In the genomic region with DNA sequence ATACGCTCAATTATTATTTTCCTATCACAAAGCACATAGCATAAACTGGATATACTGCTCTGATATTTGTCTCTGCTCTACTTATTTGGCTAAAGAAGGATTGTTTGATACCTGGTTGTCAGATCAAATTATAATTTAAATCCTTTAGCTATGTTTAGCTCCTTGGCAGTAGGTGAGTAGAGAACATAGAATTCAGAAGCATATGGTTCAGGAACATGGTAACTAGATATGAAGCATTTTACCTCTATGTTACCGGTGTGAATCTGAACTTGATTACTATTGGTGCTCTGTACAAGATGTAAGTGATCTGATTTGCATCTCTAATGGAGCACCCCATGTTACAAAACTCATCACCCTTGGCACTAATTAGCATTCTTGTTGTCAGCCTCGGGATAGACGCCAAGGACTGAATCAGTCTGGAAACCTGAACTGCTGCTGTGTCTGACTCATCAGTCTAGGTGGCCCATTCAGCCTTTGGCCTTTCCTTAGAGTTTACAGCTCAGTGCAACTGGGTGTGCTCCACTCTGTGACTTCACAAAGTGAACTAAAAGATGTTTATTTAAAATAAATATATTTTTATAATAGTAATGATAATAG, we compare ENCODE assay signal across 1 cellular context.
A peak's percentile ranks its signal among the peaks of the same experiment; 100 is the strongest.
TF ChIP-seq lines count a peak whose summit lies in the region.

No MANE protein-coding gene starts in this region.

TF ChIP-seq in HEK293, 187 proteins besides CTCF, POLR2A, EP300 and RAD21 (continued from another document):
- TF ChIP-seq, protein P1, sequence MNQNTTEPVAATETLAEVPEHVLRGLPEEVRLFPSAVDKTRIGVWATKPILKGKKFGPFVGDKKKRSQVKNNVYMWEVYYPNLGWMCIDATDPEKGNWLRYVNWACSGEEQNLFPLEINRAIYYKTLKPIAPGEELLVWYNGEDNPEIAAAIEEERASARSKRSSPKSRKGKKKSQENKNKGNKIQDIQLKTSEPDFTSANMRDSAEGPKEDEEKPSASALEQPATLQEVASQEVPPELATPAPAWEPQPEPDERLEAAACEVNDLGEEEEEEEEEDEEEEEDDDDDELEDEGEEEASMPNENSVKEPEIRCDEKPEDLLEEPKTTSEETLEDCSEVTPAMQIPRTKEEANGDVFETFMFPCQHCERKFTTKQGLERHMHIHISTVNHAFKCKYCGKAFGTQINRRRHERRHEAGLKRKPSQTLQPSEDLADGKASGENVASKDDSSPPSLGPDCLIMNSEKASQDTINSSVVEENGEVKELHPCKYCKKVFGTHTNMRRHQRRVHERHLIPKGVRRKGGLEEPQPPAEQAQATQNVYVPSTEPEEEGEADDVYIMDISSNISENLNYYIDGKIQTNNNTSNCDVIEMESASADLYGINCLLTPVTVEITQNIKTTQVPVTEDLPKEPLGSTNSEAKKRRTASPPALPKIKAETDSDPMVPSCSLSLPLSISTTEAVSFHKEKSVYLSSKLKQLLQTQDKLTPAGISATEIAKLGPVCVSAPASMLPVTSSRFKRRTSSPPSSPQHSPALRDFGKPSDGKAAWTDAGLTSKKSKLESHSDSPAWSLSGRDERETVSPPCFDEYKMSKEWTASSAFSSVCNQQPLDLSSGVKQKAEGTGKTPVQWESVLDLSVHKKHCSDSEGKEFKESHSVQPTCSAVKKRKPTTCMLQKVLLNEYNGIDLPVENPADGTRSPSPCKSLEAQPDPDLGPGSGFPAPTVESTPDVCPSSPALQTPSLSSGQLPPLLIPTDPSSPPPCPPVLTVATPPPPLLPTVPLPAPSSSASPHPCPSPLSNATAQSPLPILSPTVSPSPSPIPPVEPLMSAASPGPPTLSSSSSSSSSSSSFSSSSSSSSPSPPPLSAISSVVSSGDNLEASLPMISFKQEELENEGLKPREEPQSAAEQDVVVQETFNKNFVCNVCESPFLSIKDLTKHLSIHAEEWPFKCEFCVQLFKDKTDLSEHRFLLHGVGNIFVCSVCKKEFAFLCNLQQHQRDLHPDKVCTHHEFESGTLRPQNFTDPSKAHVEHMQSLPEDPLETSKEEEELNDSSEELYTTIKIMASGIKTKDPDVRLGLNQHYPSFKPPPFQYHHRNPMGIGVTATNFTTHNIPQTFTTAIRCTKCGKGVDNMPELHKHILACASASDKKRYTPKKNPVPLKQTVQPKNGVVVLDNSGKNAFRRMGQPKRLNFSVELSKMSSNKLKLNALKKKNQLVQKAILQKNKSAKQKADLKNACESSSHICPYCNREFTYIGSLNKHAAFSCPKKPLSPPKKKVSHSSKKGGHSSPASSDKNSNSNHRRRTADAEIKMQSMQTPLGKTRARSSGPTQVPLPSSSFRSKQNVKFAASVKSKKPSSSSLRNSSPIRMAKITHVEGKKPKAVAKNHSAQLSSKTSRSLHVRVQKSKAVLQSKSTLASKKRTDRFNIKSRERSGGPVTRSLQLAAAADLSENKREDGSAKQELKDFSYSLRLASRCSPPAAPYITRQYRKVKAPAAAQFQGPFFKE (tag by site-specific recombination; IDR thresholded peaks at IDR 0.05; ENCODE audit: borderline replicate concordance) = no peak
- TF ChIP-seq, protein P2, sequence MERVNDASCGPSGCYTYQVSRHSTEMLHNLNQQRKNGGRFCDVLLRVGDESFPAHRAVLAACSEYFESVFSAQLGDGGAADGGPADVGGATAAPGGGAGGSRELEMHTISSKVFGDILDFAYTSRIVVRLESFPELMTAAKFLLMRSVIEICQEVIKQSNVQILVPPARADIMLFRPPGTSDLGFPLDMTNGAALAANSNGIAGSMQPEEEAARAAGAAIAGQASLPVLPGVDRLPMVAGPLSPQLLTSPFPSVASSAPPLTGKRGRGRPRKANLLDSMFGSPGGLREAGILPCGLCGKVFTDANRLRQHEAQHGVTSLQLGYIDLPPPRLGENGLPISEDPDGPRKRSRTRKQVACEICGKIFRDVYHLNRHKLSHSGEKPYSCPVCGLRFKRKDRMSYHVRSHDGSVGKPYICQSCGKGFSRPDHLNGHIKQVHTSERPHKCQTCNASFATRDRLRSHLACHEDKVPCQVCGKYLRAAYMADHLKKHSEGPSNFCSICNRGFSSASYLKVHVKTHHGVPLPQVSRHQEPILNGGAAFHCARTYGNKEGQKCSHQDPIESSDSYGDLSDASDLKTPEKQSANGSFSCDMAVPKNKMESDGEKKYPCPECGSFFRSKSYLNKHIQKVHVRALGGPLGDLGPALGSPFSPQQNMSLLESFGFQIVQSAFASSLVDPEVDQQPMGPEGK (tag by site-specific recombination; IDR thresholded peaks at IDR 0.05) = peak; percentile 51
- peak; percentile 75 for TF ChIP-seq KLF8 (tag by site-specific recombination; IDR thresholded peaks at IDR 0.05)
- peak; percentile 80 for TF ChIP-seq ZNF629 (tag by site-specific recombination; IDR thresholded peaks at IDR 0.05)
- no peak for TF ChIP-seq ZNF302 (tag by site-specific recombination; IDR thresholded peaks at IDR 0.05; ENCODE audit: low read depth)
- peak; percentile 58 for TF ChIP-seq IKZF3 (tag by site-specific recombination; IDR thresholded peaks at IDR 0.05)
- no peak for TF ChIP-seq ZNF76 (tag by site-specific recombination; IDR thresholded peaks at IDR 0.05; ENCODE audit: borderline replicate concordance, low read depth)
- TF ChIP-seq, protein P3, sequence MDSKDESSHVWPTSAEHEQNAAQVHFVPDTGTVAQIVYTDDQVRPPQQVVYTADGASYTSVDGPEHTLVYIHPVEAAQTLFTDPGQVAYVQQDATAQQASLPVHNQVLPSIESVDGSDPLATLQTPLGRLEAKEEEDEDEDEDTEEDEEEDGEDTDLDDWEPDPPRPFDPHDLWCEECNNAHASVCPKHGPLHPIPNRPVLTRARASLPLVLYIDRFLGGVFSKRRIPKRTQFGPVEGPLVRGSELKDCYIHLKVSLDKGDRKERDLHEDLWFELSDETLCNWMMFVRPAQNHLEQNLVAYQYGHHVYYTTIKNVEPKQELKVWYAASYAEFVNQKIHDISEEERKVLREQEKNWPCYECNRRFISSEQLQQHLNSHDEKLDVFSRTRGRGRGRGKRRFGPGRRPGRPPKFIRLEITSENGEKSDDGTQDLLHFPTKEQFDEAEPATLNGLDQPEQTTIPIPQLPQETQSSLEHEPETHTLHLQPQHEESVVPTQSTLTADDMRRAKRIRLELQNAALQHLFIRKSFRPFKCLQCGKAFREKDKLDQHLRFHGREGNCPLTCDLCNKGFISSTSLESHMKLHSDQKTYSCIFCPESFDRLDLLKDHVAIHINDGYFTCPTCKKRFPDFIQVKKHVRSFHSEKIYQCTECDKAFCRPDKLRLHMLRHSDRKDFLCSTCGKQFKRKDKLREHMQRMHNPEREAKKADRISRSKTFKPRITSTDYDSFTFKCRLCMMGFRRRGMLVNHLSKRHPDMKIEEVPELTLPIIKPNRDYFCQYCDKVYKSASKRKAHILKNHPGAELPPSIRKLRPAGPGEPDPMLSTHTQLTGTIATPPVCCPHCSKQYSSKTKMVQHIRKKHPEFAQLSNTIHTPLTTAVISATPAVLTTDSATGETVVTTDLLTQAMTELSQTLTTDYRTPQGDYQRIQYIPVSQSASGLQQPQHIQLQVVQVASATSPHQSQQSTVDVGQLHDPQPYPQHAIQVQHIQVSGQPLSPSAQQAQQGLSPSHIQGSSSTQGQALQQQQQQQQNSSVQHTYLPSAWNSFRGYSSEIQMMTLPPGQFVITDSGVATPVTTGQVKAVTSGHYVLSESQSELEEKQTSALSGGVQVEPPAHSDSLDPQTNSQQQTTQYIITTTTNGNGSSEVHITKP (tag by site-specific recombination; IDR thresholded peaks at IDR 0.05) = peak; percentile 48
- TF ChIP-seq, protein P4, sequence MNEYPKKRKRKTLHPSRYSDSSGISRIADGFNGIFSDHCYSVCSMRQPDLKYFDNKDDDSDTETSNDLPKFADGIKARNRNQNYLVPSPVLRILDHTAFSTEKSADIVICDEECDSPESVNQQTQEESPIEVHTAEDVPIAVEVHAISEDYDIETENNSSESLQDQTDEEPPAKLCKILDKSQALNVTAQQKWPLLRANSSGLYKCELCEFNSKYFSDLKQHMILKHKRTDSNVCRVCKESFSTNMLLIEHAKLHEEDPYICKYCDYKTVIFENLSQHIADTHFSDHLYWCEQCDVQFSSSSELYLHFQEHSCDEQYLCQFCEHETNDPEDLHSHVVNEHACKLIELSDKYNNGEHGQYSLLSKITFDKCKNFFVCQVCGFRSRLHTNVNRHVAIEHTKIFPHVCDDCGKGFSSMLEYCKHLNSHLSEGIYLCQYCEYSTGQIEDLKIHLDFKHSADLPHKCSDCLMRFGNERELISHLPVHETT (tag by site-specific recombination; IDR thresholded peaks at IDR 0.05) = peak; percentile 66; the same call in 1 of the 2 replicates
- no peak for TF ChIP-seq ZNF530 (tag by site-specific recombination; IDR thresholded peaks at IDR 0.05; ENCODE audit: low read depth)
- TF ChIP-seq PRDM1 (tag by site-specific recombination; IDR thresholded peaks at IDR 0.05) = no peak
- TF ChIP-seq ZNF2 (tag by site-specific recombination; IDR thresholded peaks at IDR 0.05) = 0 out of 2 replicates have a peak, but pooled peaks have one; percentile 36
- TF ChIP-seq, protein P5, sequence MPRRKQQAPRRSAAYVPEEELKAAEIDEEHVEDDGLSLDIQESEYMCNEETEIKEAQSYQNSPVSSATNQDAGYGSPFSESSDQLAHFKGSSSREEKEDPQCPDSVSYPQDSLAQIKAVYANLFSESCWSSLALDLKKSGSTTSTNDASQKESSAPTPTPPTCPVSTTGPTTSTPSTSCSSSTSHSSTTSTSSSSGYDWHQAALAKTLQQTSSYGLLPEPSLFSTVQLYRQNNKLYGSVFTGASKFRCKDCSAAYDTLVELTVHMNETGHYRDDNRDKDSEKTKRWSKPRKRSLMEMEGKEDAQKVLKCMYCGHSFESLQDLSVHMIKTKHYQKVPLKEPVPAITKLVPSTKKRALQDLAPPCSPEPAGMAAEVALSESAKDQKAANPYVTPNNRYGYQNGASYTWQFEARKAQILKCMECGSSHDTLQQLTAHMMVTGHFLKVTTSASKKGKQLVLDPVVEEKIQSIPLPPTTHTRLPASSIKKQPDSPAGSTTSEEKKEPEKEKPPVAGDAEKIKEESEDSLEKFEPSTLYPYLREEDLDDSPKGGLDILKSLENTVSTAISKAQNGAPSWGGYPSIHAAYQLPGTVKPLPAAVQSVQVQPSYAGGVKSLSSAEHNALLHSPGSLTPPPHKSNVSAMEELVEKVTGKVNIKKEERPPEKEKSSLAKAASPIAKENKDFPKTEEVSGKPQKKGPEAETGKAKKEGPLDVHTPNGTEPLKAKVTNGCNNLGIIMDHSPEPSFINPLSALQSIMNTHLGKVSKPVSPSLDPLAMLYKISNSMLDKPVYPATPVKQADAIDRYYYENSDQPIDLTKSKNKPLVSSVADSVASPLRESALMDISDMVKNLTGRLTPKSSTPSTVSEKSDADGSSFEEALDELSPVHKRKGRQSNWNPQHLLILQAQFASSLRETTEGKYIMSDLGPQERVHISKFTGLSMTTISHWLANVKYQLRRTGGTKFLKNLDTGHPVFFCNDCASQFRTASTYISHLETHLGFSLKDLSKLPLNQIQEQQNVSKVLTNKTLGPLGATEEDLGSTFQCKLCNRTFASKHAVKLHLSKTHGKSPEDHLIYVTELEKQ (tag by site-specific recombination; IDR thresholded peaks at IDR 0.05; ENCODE audit: borderline replicate concordance) = no peak
- TF ChIP-seq ZFP69B (tag by site-specific recombination; IDR thresholded peaks at IDR 0.05) = 0 out of 2 replicates have a peak, but pooled peaks have one; percentile 50
- TF ChIP-seq ZNF24 (tag by site-specific recombination; IDR thresholded peaks at IDR 0.05) = 0 out of 2 replicates have a peak, but pooled peaks have one; percentile 45
- peak; percentile 56; the same call in 1 of the 2 replicates for TF ChIP-seq ZNF558 (tag by site-specific recombination; IDR thresholded peaks at IDR 0.05)
- TF ChIP-seq RBAK (tag by site-specific recombination; IDR thresholded peaks at IDR 0.05) = no peak
- TF ChIP-seq ZNF184 (tag by site-specific recombination; IDR thresholded peaks at IDR 0.05) = peak; percentile 69; the same call in 1 of the 2 replicates
- no peak for TF ChIP-seq ZBTB20 (tag by site-specific recombination; IDR thresholded peaks at IDR 0.05)
- peak; percentile 41; the same call in 1 of the 2 replicates for TF ChIP-seq OSR2 (tag by site-specific recombination; IDR thresholded peaks at IDR 0.05)
- no peak for TF ChIP-seq ZNF626 (tag by site-specific recombination; IDR thresholded peaks at IDR 0.05)
- TF ChIP-seq ZNF138 (tag by site-specific recombination; IDR thresholded peaks at IDR 0.05; ENCODE audit: borderline replicate concordance) = no peak
- peak; percentile 71; the same call in 1 of the 2 replicates for TF ChIP-seq BCL11A (tag by site-specific recombination; IDR thresholded peaks at IDR 0.05; ENCODE audit: low read depth)
- TF ChIP-seq ZNF624 (tag by site-specific recombination; IDR thresholded peaks at IDR 0.05) = no peak
- TF ChIP-seq, protein P6, sequence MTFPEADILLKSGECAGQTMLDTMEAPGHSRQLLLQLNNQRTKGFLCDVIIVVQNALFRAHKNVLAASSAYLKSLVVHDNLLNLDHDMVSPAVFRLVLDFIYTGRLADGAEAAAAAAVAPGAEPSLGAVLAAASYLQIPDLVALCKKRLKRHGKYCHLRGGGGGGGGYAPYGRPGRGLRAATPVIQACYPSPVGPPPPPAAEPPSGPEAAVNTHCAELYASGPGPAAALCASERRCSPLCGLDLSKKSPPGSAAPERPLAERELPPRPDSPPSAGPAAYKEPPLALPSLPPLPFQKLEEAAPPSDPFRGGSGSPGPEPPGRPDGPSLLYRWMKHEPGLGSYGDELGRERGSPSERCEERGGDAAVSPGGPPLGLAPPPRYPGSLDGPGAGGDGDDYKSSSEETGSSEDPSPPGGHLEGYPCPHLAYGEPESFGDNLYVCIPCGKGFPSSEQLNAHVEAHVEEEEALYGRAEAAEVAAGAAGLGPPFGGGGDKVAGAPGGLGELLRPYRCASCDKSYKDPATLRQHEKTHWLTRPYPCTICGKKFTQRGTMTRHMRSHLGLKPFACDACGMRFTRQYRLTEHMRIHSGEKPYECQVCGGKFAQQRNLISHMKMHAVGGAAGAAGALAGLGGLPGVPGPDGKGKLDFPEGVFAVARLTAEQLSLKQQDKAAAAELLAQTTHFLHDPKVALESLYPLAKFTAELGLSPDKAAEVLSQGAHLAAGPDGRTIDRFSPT (tag by site-specific recombination; IDR thresholded peaks at IDR 0.05) = peak; percentile 91
- peak; percentile 68 for TF ChIP-seq ZNF366 (tag by site-specific recombination; conservative IDR thresholded peaks at IDR 0.05)
- TF ChIP-seq, protein P7, sequence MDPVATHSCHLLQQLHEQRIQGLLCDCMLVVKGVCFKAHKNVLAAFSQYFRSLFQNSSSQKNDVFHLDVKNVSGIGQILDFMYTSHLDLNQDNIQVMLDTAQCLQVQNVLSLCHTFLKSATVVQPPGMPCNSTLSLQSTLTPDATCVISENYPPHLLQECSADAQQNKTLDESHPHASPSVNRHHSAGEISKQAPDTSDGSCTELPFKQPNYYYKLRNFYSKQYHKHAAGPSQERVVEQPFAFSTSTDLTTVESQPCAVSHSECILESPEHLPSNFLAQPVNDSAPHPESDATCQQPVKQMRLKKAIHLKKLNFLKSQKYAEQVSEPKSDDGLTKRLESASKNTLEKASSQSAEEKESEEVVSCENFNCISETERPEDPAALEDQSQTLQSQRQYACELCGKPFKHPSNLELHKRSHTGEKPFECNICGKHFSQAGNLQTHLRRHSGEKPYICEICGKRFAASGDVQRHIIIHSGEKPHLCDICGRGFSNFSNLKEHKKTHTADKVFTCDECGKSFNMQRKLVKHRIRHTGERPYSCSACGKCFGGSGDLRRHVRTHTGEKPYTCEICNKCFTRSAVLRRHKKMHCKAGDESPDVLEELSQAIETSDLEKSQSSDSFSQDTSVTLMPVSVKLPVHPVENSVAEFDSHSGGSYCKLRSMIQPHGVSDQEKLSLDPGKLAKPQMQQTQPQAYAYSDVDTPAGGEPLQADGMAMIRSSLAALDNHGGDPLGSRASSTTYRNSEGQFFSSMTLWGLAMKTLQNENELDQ (tag by site-specific recombination; IDR thresholded peaks at IDR 0.05; ENCODE audit: low read depth) = no peak
- no peak for TF ChIP-seq ZBTB48 (tag by site-specific recombination; IDR thresholded peaks at IDR 0.05)
